In genomic region chr1:32775640-32776337, GRCh38 we compare ENCODE assay signal across 10 cellular contexts. TPM values are rescaled to one million over a fixed set of nuclear protein-coding genes. Genes with fewer than 3 reads are reported as not detected.
DNase-seq lines count a peak whose midpoint lies in the region; ATAC-seq, FAIRE-seq and TF ChIP-seq lines count a peak whose summit lies in the region.
"Had no signal": no experiment of that assay in that cellular context is flagged by ENCODE, and none has a peak within 500 bp of the region (broad histone marks: within the 10 kb centered on the region; RNA-seq: fewer than 3 reads in every experiment).

No MANE protein-coding gene starts in this region.

- FAIRE-seq in A549 (lab: Jason Lieb, UNC) = no peak

- ATAC-seq in A549 = peak in 1 of 2 experiments; percentile 6; a peak in 1 of 6 replicates
- no peak for ATAC-seq in GM18868 (IDR thresholded peaks at IDR 0.05; ENCODE audit: unreplicated experiment)
- ATAC-seq in GM19452 (IDR thresholded peaks at IDR 0.05; ENCODE audit: unreplicated experiment) = no peak
- ATAC-seq: psoas muscle had no signal

- TF ChIP-seq EP300 in A549 (IDR thresholded peaks at IDR 0.05) = no peak

- TF ChIP-seq RAD21 in A549 (conservative IDR thresholded peaks at IDR 0.05 in 1 of 2, IDR thresholded peaks at IDR 0.05 in 1 of 2) = no peak

- H3K4me1 ChIP-seq in A549 = peaks cover 54% of the 10 kb centered on the region
- H3K4me1 ChIP-seq in adrenal gland (replicated peaks in 1 of 2) = peaks cover 18 to 29% of the 10 kb centered on the region in 2 donors
- H3K4me1 ChIP-seq in effector memory CD4-positive, alpha-beta T cell (ENCODE audit: control insufficient read depth, insufficient read depth, low read length, poor library complexity, severe bottlenecking) = no peaks in the 10 kb centered on the region
- H3K4me1 ChIP-seq: psoas muscle had no signal

- 64% methylated on average over 13 of the region's 13 CpGs for WGBS in A549 (ENCODE audit: missing lambda C conversion rate)
- 65 to 69% (median 67%) methylated on average over 13 of the region's 13 CpGs for WGBS in adrenal gland, 4 donors

- intact Hi-C loops in adrenal gland (cut with DNase I) = no loop called here

- POLR2A ChIA-PET in A549 (lab: Yijun Ruan, JAX) = interaction anchor here (0.5 to 2.0 kb wide), 5 partner anchors 13 to 481 kb away, joined by 3 to 8 read pairs (median 3); no protein-coding TSS in a partner anchor

- no peaks in the 10 kb centered on the region for H3K27me3 ChIP-seq in adrenal gland
- no peaks in the 10 kb centered on the region for H3K27me3 ChIP-seq in effector memory CD4-positive, alpha-beta T cell (replicated peaks; ENCODE audit: control insufficient read depth, insufficient read depth, low read length, poor library complexity, severe bottlenecking)

- H3K4me3 ChIP-seq in A549 (no peak overlapping the region), adrenal gland (no peak overlapping the region)
- no peak overlapping the region for H3K4me3 ChIP-seq in effector memory CD4-positive, alpha-beta T cell (ENCODE audit: insufficient read depth, low read depth, low read length, poor library complexity, severe bottlenecking)
- H3K4me3 ChIP-seq: psoas muscle had no signal

- H3K36me3 ChIP-seq in adrenal gland (replicated peaks in 1 of 2) = peaks cover 0 to 64% of the 10 kb centered on the region in 2 donors
- H3K36me3 ChIP-seq in effector memory CD4-positive, alpha-beta T cell (ENCODE audit: control insufficient read depth, insufficient read depth, low read length) = peaks cover 35% of the 10 kb centered on the region

- TF ChIP-seq CTCF in A549 (IDR thresholded peaks at IDR 0.05) (no peak), adrenal gland (IDR thresholded peaks at IDR 0.05) (no peak)

- peak overlapping the region; percentile 58 for H3K4me2 ChIP-seq in A549

- H3K9me3 ChIP-seq in A549 (no peaks in the 10 kb centered on the region), adrenal gland (replicated peaks in 1 of 3) (no peaks in the 10 kb centered on the region)
- H3K9me3 ChIP-seq in effector memory CD4-positive, alpha-beta T cell (ENCODE audit: control insufficient read depth, low read length) = no peaks in the 10 kb centered on the region
- H3K9me3 ChIP-seq: psoas muscle had no signal

- DNase-seq in A549 (ENCODE audit: low read depth in 1 of 2, low spot score in 1 of 2) (peak in 1 of 2 experiments; percentile 37), HT1080 (ENCODE audit: low read depth) (peak; percentile 48), adrenal gland (peak in 3 of 7 donors; percentile 35 to 69 (median 54)), kidney glomerular epithelial cell (lab: John Stamatoyannopoulos, UW) (peak; percentile 19), SHP77 (lab: John Stamatoyannopoulos, UW) (no peak)
- DNase-seq in effector memory CD4-positive, alpha-beta T cell = no peak

- CTCF ChIA-PET in A549 (lab: Yijun Ruan, JAX) = interaction anchor here (0.6 to 17.1 kb wide), 8 partner anchors 7 to 311 kb away, joined by 3 to 383 read pairs (median 8); partner anchors contain the start of gene SYNC

- TF ChIP-seq POLR2A in A549 (IDR thresholded peaks at IDR 0.05; ENCODE audit: low read length) (no peak), adrenal gland (IDR thresholded peaks at IDR 0.05) (no peak)

- H3K27ac ChIP-seq in A549 (peak overlapping the region; percentile 61 to 80), adrenal gland (peak overlapping the region; percentile 7 to 56 (median 26))
- no peak overlapping the region for H3K27ac ChIP-seq in effector memory CD4-positive, alpha-beta T cell (ENCODE audit: insufficient read depth, low read length, poor library complexity, severe bottlenecking)
- H3K27ac ChIP-seq: C4-2B, psoas muscle had no signal

TF ChIP-seq in A549, 52 proteins besides CTCF, POLR2A, EP300 and RAD21:
- TF ChIP-seq RARB (CRISPR knock-in tag; IDR thresholded peaks at IDR 0.05) (no peak), ZNF302 (CRISPR knock-in tag; IDR thresholded peaks at IDR 0.05) (no peak), GATA3 (IDR thresholded peaks at IDR 0.05; ENCODE audit: borderline replicate concordance) (no peak), HOXB13 (CRISPR knock-in tag; IDR thresholded peaks at IDR 0.05; ENCODE audit: low read depth) (no peak), NR3C1 (IDR thresholded peaks at IDR 0.05) (no peak), SMC3 (IDR thresholded peaks at IDR 0.05) (no peak), PBX3 (IDR thresholded peaks at IDR 0.05) (no peak), ESRRA (IDR thresholded peaks at IDR 0.05; ENCODE audit: borderline replicate concordance, low read length) (no peak), HMGXB4 (CRISPR knock-in tag; IDR thresholded peaks at IDR 0.05; ENCODE audit: borderline replicate concordance) (no peak), TP53 (CRISPR knock-in tag; IDR thresholded peaks at IDR 0.05) (no peak), JUN (IDR thresholded peaks at IDR 0.05) (no peak), ZFP36 (IDR thresholded peaks at IDR 0.05; ENCODE audit: borderline replicate concordance, partially characterized antibody) (no peak)
TF ChIP-seq in A549: peak in this region for 0.

RNA-seq across cellular contexts. Expression of gene YARS1, which starts 41.4 kb away (rescaled TPM):
- 103 and 105 TPM in 2 replicates for polyA plus RNA-seq in A549 (2011; rRNA removed)
- 52.7 and 55.7 TPM in 2 replicates for polyA plus RNA-seq in A549 (2012; cell fraction: cytosol; rRNA removed)
- polyA plus RNA-seq in A549 (2012; cell fraction: nucleus; rRNA removed) = 51.1 and 64.7 TPM in 2 replicates
- 83.2 to 103 TPM (median 92.5 TPM) in 3 replicates for polyA plus RNA-seq in A549 (2017; fragmentation: RNase III; extraction: RNeasy Plus Mini Kit Qiagen cat#74134 plus additional on column Dnase treatment)
- 82.0 and 94.1 TPM in 2 replicates for polyA minus RNA-seq in A549 (2011; rRNA and poly(A)+ RNA removed)
- 165 and 185 TPM in 2 replicates for total RNA-seq in HT1080 (2014; rRNA removed; shearing (Covaris generic))
- 163 and 164 TPM in 2 replicates for polyA plus RNA-seq in HT1080 (2015; cell fraction: cytosol; rRNA removed)
- 226 and 264 TPM in 2 replicates for polyA plus RNA-seq in HT1080 (2015; cell fraction: nucleus; rRNA removed)
- 100 to 1,000 TPM in 4 of 8 donors, 10 to 100 TPM in 4; 73.9 to 190 (median 97.0) TPM for total RNA-seq in adrenal gland
- 100 to 1,000 TPM in 1 of 3 donors, 10 to 100 TPM in 2; 55.5 to 183 (median 56.1) TPM for polyA plus RNA-seq in adrenal gland

RNA-seq across cellular contexts. Expression of gene S100PBP, which starts 41.7 kb away (rescaled TPM):
- polyA plus RNA-seq in A549 (2011; rRNA removed) (39.3 and 41.9 TPM in 2 replicates), A549 (2017; fragmentation: RNase III; extraction: RNeasy Plus Mini Kit Qiagen cat#74134 plus additional on column Dnase treatment) (15.9 to 17.0 TPM (median 16.1 TPM) in 3 replicates), adrenal gland (10 to 100 TPM; 14.0 to 45.9 (median 22.4) TPM)
- polyA plus RNA-seq in A549 (2012; cell fraction: cytosol; rRNA removed) = 6.6 and 7.2 TPM in 2 replicates
- polyA plus RNA-seq in A549 (2012; cell fraction: nucleus; rRNA removed) = 10.4 and 18.2 TPM in 2 replicates
- 23.1 and 24.8 TPM in 2 replicates for polyA minus RNA-seq in A549 (2011; rRNA and poly(A)+ RNA removed)
- total RNA-seq in HT1080 (2014; rRNA removed; shearing (Covaris generic)) = 16.8 TPM in 2 replicates
- polyA plus RNA-seq in HT1080 (2015; cell fraction: cytosol; rRNA removed) = 16.4 and 18.4 TPM in 2 replicates
- 53.0 and 72.8 TPM in 2 replicates for polyA plus RNA-seq in HT1080 (2015; cell fraction: nucleus; rRNA removed)
- total RNA-seq in adrenal gland = 10 to 100 TPM; 14.0 to 50.1 (median 32.9) TPM

Comparison
In these comparisons a context has a peak if more than half of its experiments do, and no peak if none do; other contexts are left out.
1. DNase-seq: peak in HT1080 (single experiment) and kidney glomerular epithelial cell (single experiment); none in effector memory CD4-positive, alpha-beta T cell (0 of 3) and SHP77 (0 of 2).